ENCODE assay signal across 1 cellular context in the genomic region with DNA sequence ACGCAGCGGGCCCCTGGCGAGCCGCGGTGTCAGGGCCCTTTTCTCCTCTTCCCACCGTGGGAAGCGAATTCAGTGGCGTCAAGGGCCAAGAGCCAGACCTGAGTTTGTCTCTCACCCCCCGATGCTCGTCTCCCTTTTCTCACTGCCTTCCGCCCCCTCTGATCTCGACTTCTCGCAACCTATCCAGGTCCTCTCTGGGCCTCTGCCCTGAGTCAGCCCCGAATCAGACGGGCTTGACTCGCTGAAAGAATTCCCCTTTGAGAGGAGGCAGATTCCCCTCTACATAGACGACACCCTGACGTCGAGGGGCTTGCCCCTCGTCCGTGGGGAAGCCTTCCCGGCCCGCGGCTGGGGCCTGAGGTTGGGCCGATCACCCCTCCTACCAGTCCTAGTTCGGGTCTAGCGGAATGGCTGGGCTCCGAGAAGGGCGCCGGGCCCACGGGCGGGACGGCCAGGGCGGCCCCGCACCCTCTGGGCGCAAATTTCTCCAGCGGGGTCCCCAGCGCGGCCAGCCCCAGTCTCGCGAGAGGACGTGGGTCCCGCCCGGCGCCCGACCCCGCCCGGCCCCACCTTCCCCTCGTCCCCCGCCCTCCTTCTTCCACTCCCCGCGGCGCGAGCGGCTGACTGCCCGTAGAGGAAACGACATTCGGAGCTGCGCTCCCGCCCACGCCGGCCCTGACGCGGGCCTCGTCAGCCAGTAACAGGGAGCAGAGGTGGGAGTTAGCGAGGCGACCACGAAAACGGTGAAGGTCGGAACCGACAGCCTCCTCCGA.
TF ChIP-seq lines count a peak whose summit lies in the region.

A gene with protein sequence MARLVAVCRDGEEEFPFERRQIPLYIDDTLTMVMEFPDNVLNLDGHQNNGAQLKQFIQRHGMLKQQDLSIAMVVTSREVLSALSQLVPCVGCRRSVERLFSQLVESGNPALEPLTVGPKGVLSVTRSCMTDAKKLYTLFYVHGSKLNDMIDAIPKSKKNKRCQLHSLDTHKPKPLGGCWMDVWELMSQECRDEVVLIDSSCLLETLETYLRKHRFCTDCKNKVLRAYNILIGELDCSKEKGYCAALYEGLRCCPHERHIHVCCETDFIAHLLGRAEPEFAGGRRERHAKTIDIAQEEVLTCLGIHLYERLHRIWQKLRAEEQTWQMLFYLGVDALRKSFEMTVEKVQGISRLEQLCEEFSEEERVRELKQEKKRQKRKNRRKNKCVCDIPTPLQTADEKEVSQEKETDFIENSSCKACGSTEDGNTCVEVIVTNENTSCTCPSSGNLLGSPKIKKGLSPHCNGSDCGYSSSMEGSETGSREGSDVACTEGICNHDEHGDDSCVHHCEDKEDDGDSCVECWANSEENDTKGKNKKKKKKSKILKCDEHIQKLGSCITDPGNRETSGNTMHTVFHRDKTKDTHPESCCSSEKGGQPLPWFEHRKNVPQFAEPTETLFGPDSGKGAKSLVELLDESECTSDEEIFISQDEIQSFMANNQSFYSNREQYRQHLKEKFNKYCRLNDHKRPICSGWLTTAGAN (plus strand): TSS at position 600 of the 773 bp plus-strand sequence. CDS start 806 bp downstream, outside the sequence.

TF ChIP-seq in HepG2, 621 proteins besides CTCF, POLR2A, EP300 and RAD21 (continued from another document and continues in another):
- TF ChIP-seq, protein P1, sequence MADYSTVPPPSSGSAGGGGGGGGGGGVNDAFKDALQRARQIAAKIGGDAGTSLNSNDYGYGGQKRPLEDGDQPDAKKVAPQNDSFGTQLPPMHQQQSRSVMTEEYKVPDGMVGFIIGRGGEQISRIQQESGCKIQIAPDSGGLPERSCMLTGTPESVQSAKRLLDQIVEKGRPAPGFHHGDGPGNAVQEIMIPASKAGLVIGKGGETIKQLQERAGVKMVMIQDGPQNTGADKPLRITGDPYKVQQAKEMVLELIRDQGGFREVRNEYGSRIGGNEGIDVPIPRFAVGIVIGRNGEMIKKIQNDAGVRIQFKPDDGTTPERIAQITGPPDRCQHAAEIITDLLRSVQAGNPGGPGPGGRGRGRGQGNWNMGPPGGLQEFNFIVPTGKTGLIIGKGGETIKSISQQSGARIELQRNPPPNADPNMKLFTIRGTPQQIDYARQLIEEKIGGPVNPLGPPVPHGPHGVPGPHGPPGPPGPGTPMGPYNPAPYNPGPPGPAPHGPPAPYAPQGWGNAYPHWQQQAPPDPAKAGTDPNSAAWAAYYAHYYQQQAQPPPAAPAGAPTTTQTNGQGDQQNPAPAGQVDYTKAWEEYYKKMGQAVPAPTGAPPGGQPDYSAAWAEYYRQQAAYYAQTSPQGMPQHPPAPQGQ (CRISPR knock-in tag; IDR thresholded peaks at IDR 0.05; ENCODE audit: borderline replicate concordance), result no peak
- TF ChIP-seq, protein P2, sequence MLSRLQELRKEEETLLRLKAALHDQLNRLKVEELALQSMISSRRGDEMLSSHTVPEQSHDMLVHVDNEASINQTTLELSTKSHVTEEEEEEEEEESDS (CRISPR knock-in tag; IDR thresholded peaks at IDR 0.05; ENCODE audit: borderline replicate concordance), result no peak
- TF ChIP-seq SPEN (CRISPR knock-in tag; IDR thresholded peaks at IDR 0.05; ENCODE audit: low read depth) (peak; percentile 45; the same call in 1 of the 2 replicates), HMG20B (CRISPR knock-in tag; conservative IDR thresholded peaks at IDR 0.05) (peak; percentile 9; the same call in 1 of the 2 replicates), ZNF572 (CRISPR knock-in tag; IDR thresholded peaks at IDR 0.05) (no peak), HOXA5 (CRISPR knock-in tag; IDR thresholded peaks at IDR 0.05) (0 out of 2 replicates have a peak, but pooled peaks have one; percentile 32), ZNF644 (CRISPR knock-in tag; IDR thresholded peaks at IDR 0.05; ENCODE audit: low read depth) (no peak), BRD4 (CRISPR knock-in tag; IDR thresholded peaks at IDR 0.05) (no peak; the same call in 1 of the 2 replicates), RELA (CRISPR knock-in tag; IDR thresholded peaks at IDR 0.05) (no peak), HNRNPLL (IDR thresholded peaks at IDR 0.05; ENCODE audit: low read depth, low read length, poor library complexity, severe bottlenecking) (peak; percentile 46), MZF1 (CRISPR knock-in tag; IDR thresholded peaks at IDR 0.05; ENCODE audit: borderline replicate concordance) (no peak), ZNF282 (IDR thresholded peaks at IDR 0.05; ENCODE audit: partially characterized antibody) (no peak), ZC3H4 (CRISPR knock-in tag; IDR thresholded peaks at IDR 0.05; ENCODE audit: borderline replicate concordance) (peak; percentile 38; the same call in 1 of the 2 replicates), SRSF4 (IDR thresholded peaks at IDR 0.05; ENCODE audit: low read depth, low read length, poor library complexity, severe bottlenecking) (no peak), MYNN (CRISPR knock-in tag; IDR thresholded peaks at IDR 0.05; ENCODE audit: low read depth) (no peak; the same call in 1 of the 2 replicates), ZNF34 (CRISPR knock-in tag; IDR thresholded peaks at IDR 0.05; ENCODE audit: borderline replicate concordance) (no peak), RFX1 (IDR thresholded peaks at IDR 0.05) (no peak), ZNF749 (CRISPR knock-in tag; IDR thresholded peaks at IDR 0.05; ENCODE audit: borderline replicate concordance) (peak; percentile 46; the same call in 1 of the 2 replicates), ZFP41 (CRISPR knock-in tag; IDR thresholded peaks at IDR 0.05; ENCODE audit: borderline replicate concordance) (peak; percentile 71; the same call in 1 of the 2 replicates), TBX2 (CRISPR knock-in tag; IDR thresholded peaks at IDR 0.05; ENCODE audit: borderline replicate concordance) (0 out of 2 replicates have a peak, but pooled peaks have one; percentile 30), ZNF841 (CRISPR knock-in tag; IDR thresholded peaks at IDR 0.05; ENCODE audit: borderline replicate concordance) (no peak), ZNF562 (CRISPR knock-in tag; IDR thresholded peaks at IDR 0.05; ENCODE audit: borderline replicate concordance) (no peak), KDM5A (IDR thresholded peaks at IDR 0.05; ENCODE audit: borderline replicate concordance, low read length) (peak; percentile 74; the same call in 1 of the 2 replicates)
- TF ChIP-seq, protein P3, sequence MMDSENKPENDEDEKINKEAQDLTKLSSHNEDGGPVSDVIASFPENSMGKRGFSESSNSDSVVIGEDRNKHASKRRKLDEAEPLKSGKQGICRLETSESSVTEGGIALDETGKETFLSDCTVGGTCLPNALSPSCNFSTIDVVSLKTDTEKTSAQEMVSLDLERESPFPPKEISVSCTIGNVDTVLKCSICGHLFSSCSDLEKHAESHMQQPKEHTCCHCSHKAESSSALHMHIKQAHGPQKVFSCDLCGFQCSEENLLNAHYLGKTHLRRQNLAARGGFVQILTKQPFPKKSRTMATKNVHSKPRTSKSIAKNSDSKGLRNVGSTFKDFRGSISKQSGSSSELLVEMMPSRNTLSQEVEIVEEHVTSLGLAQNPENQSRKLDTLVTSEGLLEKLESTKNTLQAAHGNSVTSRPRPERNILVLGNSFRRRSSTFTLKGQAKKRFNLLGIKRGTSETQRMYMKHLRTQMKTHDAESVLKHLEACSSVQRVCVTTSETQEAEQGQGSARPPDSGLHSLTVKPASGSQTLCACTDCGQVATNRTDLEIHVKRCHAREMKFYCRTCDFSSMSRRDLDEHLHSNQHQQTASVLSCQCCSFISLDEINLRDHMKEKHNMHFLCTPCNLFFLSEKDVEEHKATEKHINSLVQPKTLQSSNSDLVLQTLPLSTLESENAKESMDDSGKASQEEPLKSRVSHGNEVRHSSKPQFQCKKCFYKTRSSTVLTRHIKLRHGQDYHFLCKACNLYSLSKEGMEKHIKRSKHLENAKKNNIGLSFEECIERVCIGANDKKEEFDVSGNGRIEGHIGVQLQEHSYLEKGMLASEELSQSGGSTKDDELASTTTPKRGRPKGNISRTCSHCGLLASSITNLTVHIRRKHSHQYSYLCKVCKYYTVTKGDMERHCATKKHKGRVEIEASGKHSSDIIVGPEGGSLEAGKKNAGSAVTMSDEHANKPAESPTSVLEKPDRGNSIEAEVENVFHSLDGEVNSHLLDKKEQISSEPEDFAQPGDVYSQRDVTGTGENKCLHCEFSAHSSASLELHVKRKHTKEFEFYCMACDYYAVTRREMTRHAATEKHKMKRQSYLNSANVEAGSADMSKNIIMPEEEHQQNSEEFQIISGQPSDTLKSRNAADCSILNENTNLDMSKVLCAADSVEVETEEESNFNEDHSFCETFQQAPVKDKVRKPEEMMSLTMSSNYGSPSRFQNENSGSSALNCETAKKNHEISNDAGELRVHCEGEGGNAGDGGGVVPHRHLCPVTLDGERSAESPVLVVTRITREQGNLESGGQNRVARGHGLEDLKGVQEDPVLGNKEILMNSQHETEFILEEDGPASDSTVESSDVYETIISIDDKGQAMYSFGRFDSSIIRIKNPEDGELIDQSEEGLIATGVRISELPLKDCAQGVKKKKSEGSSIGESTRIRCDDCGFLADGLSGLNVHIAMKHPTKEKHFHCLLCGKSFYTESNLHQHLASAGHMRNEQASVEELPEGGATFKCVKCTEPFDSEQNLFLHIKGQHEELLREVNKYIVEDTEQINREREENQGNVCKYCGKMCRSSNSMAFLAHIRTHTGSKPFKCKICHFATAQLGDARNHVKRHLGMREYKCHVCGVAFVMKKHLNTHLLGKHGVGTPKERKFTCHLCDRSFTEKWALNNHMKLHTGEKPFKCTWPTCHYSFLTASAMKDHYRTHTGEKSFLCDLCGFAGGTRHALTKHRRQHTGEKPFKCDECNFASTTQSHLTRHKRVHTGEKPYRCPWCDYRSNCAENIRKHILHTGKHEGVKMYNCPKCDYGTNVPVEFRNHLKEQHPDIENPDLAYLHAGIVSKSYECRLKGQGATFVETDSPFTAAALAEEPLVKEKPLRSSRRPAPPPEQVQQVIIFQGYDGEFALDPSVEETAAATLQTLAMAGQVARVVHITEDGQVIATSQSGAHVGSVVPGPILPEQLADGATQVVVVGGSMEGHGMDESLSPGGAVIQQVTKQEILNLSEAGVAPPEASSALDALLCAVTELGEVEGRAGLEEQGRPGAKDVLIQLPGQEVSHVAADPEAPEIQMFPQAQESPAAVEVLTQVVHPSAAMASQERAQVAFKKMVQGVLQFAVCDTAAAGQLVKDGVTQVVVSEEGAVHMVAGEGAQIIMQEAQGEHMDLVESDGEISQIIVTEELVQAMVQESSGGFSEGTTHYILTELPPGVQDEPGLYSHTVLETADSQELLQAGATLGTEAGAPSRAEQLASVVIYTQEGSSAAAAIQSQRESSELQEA (CRISPR knock-in tag; IDR thresholded peaks at IDR 0.05; ENCODE audit: not compliant biosample characterization), result peak; percentile 64
- TF ChIP-seq, protein P4, sequence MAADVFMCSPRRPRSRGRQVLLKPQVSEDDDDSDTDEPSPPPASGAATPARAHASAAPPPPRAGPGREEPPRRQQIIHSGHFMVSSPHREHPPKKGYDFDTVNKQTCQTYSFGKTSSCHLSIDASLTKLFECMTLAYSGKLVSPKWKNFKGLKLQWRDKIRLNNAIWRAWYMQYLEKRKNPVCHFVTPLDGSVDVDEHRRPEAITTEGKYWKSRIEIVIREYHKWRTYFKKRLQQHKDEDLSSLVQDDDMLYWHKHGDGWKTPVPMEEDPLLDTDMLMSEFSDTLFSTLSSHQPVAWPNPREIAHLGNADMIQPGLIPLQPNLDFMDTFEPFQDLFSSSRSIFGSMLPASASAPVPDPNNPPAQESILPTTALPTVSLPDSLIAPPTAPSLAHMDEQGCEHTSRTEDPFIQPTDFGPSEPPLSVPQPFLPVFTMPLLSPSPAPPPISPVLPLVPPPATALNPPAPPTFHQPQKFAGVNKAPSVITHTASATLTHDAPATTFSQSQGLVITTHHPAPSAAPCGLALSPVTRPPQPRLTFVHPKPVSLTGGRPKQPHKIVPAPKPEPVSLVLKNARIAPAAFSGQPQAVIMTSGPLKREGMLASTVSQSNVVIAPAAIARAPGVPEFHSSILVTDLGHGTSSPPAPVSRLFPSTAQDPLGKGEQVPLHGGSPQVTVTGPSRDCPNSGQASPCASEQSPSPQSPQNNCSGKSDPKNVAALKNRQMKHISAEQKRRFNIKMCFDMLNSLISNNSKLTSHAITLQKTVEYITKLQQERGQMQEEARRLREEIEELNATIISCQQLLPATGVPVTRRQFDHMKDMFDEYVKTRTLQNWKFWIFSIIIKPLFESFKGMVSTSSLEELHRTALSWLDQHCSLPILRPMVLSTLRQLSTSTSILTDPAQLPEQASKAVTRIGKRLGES (CRISPR knock-in tag; IDR thresholded peaks at IDR 0.05; ENCODE audit: borderline replicate concordance), result no peak
- TF ChIP-seq, protein P5, sequence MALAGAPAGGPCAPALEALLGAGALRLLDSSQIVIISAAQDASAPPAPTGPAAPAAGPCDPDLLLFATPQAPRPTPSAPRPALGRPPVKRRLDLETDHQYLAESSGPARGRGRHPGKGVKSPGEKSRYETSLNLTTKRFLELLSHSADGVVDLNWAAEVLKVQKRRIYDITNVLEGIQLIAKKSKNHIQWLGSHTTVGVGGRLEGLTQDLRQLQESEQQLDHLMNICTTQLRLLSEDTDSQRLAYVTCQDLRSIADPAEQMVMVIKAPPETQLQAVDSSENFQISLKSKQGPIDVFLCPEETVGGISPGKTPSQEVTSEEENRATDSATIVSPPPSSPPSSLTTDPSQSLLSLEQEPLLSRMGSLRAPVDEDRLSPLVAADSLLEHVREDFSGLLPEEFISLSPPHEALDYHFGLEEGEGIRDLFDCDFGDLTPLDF (CRISPR knock-in tag; IDR thresholded peaks at IDR 0.05), result peak; percentile 78
- TF ChIP-seq, protein P6, sequence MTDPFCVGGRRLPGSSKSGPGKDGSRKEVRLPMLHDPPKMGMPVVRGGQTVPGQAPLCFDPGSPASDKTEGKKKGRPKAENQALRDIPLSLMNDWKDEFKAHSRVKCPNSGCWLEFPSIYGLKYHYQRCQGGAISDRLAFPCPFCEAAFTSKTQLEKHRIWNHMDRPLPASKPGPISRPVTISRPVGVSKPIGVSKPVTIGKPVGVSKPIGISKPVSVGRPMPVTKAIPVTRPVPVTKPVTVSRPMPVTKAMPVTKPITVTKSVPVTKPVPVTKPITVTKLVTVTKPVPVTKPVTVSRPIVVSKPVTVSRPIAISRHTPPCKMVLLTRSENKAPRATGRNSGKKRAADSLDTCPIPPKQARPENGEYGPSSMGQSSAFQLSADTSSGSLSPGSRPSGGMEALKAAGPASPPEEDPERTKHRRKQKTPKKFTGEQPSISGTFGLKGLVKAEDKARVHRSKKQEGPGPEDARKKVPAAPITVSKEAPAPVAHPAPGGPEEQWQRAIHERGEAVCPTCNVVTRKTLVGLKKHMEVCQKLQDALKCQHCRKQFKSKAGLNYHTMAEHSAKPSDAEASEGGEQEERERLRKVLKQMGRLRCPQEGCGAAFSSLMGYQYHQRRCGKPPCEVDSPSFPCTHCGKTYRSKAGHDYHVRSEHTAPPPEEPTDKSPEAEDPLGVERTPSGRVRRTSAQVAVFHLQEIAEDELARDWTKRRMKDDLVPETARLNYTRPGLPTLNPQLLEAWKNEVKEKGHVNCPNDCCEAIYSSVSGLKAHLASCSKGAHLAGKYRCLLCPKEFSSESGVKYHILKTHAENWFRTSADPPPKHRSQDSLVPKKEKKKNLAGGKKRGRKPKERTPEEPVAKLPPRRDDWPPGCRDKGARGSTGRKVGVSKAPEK (CRISPR knock-in tag; IDR thresholded peaks at IDR 0.05; ENCODE audit: borderline replicate concordance), result no peak
- TF ChIP-seq, protein P7, sequence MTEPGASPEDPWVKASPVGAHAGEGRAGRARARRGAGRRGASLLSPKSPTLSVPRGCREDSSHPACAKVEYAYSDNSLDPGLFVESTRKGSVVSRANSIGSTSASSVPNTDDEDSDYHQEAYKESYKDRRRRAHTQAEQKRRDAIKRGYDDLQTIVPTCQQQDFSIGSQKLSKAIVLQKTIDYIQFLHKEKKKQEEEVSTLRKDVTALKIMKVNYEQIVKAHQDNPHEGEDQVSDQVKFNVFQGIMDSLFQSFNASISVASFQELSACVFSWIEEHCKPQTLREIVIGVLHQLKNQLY (CRISPR knock-in tag; IDR thresholded peaks at IDR 0.05), result no peak; the same call in 1 of the 2 replicates
- TF ChIP-seq, protein P8, sequence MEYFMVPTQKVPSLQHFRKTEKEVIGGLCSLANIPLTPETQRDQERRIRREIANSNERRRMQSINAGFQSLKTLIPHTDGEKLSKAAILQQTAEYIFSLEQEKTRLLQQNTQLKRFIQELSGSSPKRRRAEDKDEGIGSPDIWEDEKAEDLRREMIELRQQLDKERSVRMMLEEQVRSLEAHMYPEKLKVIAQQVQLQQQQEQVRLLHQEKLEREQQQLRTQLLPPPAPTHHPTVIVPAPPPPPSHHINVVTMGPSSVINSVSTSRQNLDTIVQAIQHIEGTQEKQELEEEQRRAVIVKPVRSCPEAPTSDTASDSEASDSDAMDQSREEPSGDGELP (IDR thresholded peaks at IDR 0.05; ENCODE audit: borderline replicate concordance, low read depth), result no peak
